In the genomic region with DNA sequence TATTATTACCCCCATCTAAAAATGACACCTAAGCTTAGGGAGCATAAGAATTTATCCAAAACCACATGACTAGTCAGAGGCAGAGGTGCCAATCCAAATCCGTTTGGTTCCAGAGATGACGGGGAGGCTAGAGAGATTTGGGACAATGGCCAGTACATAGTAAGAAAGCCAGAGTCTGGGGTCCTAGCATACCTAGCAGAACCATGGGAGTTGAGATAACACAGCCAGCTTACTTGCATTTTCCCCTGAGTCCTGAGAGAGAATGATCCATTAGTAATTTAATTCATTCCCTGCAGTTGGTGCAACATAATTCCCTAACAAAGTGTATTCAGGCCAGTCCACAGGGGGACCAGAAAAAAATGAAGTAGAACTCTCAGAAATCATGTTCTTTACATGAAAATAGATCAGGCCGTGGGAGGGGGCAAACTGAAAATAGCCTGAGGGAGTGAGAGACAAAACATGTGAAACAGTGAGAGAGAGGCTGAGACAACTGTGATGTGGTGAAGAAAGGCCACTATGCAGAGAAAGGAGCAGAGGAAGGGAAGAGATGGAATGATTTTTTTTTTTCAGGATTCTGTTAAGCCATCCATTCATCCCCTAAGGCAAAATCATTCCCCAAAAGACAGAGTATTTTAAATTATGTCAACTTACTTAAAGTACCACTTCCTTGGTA, we compare ENCODE assay signal across 1 cellular context.
TF ChIP-seq lines count a peak whose summit lies in the region.

No MANE protein-coding gene starts in this region.

TF ChIP-seq in GM23338, 12 proteins besides CTCF, POLR2A, EP300 and RAD21 (continued from another document):
- TF ChIP-seq, protein P1, sequence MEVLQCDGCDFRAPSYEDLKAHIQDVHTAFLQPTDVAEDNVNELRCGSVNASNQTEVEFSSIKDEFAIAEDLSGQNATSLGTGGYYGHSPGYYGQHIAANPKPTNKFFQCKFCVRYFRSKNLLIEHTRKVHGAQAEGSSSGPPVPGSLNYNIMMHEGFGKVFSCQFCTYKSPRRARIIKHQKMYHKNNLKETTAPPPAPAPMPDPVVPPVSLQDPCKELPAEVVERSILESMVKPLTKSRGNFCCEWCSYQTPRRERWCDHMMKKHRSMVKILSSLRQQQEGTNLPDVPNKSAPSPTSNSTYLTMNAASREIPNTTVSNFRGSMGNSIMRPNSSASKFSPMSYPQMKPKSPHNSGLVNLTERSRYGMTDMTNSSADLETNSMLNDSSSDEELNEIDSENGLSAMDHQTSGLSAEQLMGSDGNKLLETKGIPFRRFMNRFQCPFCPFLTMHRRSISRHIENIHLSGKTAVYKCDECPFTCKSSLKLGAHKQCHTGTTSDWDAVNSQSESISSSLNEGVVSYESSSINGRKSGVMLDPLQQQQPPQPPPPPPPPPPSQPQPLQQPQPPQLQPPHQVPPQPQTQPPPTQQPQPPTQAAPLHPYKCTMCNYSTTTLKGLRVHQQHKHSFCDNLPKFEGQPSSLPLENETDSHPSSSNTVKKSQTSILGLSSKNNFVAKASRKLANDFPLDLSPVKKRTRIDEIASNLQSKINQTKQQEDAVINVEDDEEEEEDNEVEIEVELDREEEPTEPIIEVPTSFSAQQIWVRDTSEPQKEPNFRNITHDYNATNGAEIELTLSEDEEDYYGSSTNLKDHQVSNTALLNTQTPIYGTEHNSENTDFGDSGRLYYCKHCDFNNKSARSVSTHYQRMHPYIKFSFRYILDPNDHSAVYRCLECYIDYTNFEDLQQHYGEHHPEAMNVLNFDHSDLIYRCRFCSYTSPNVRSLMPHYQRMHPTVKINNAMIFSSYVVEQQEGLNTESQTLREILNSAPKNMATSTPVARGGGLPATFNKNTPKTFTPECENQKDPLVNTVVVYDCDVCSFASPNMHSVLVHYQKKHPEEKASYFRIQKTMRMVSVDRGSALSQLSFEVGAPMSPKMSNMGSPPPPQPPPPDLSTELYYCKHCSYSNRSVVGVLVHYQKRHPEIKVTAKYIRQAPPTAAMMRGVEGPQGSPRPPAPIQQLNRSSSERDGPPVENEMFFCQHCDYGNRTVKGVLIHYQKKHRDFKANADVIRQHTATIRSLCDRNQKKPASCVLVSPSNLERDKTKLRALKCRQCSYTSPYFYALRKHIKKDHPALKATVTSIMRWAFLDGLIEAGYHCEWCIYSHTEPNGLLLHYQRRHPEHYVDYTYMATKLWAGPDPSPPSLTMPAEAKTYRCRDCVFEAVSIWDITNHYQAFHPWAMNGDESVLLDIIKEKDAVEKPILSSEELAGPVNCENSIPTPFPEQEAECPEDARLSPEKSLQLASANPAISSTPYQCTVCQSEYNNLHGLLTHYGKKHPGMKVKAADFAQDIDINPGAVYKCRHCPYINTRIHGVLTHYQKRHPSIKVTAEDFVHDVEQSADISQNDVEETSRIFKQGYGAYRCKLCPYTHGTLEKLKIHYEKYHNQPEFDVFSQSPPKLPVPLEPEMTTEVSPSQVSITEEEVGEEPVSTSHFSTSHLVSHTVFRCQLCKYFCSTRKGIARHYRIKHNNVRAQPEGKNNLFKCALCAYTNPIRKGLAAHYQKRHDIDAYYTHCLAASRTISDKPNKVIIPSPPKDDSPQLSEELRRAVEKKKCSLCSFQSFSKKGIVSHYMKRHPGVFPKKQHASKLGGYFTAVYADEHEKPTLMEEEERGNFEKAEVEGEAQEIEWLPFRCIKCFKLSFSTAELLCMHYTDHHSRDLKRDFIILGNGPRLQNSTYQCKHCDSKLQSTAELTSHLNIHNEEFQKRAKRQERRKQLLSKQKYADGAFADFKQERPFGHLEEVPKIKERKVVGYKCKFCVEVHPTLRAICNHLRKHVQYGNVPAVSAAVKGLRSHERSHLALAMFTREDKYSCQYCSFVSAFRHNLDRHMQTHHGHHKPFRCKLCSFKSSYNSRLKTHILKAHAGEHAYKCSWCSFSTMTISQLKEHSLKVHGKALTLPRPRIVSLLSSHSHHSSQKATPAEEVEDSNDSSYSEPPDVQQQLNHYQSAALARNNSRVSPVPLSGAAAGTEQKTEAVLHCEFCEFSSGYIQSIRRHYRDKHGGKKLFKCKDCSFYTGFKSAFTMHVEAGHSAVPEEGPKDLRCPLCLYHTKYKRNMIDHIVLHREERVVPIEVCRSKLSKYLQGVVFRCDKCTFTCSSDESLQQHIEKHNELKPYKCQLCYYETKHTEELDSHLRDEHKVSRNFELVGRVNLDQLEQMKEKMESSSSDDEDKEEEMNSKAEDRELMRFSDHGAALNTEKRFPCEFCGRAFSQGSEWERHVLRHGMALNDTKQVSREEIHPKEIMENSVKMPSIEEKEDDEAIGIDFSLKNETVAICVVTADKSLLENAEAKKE (CRISPR knock-in tag; IDR thresholded peaks at IDR 0.05) = no peak
- TF ChIP-seq JUNB (IDR thresholded peaks at IDR 0.05; ENCODE audit: unreplicated experiment) = no peak
- TF ChIP-seq, protein P2, sequence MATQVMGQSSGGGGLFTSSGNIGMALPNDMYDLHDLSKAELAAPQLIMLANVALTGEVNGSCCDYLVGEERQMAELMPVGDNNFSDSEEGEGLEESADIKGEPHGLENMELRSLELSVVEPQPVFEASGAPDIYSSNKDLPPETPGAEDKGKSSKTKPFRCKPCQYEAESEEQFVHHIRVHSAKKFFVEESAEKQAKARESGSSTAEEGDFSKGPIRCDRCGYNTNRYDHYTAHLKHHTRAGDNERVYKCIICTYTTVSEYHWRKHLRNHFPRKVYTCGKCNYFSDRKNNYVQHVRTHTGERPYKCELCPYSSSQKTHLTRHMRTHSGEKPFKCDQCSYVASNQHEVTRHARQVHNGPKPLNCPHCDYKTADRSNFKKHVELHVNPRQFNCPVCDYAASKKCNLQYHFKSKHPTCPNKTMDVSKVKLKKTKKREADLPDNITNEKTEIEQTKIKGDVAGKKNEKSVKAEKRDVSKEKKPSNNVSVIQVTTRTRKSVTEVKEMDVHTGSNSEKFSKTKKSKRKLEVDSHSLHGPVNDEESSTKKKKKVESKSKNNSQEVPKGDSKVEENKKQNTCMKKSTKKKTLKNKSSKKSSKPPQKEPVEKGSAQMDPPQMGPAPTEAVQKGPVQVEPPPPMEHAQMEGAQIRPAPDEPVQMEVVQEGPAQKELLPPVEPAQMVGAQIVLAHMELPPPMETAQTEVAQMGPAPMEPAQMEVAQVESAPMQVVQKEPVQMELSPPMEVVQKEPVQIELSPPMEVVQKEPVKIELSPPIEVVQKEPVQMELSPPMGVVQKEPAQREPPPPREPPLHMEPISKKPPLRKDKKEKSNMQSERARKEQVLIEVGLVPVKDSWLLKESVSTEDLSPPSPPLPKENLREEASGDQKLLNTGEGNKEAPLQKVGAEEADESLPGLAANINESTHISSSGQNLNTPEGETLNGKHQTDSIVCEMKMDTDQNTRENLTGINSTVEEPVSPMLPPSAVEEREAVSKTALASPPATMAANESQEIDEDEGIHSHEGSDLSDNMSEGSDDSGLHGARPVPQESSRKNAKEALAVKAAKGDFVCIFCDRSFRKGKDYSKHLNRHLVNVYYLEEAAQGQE (IDR thresholded peaks at IDR 0.05; ENCODE audit: unreplicated experiment) = no peak
- TF ChIP-seq EZH2 (IDR thresholded peaks at IDR 0.05; ENCODE audit: low read depth, unreplicated experiment) = no peak
